ENCODE assay signal across 7 cellular contexts in the genomic region with DNA sequence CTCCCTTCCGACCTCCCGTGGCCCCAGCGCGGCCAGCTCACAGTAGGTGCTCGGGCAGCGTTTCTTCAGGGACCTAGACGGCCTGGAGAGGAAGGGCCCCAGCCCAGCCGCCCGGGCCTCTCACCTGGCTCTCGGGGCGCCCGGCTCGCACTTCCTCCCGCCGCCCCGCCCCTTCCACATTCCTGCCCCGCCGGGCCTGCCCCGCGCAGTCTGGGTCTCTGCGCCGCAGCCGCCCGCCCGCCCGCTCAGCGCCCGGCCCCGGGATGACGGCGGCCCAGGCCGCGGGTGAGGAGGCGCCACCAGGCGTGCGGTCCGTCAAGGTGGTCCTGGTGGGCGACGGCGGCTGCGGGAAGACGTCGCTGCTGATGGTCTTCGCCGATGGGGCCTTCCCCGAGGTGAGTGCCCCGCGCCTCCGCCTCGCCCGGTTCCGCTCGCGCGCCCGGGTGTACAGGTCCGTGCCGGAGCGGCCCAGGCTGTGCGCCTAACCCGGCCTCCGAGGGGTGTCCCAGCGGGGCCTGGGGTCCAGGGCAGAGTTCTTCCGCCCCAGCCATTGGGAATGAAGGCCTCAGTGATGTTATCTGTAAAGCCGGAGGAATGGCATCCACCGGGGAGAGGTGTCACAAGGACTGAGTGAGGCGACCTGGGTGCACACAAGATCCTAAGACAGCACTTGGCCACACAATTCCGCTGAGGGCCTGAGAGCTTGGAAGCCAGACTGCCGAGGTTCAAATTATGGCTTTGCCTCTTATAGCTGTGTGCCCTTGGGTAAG. TPM values are rescaled to one million over a fixed set of nuclear protein-coding genes. Genes with fewer than 3 reads are reported as not detected.
DNase-seq lines count a peak whose midpoint lies in the region; ATAC-seq and TF ChIP-seq lines count a peak whose summit lies in the region.

A gene with protein sequence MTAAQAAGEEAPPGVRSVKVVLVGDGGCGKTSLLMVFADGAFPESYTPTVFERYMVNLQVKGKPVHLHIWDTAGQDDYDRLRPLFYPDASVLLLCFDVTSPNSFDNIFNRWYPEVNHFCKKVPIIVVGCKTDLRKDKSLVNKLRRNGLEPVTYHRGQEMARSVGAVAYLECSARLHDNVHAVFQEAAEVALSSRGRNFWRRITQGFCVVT (plus strand): TSS at position 208 of the 770 bp plus-strand sequence. CDS start 56 bp downstream, at position 264.

- 7% methylated on average over 26 of the region's 69 CpGs for WGBS in prostate gland

- DNase-seq in HuH-7.5 (ENCODE audit: low spot score) (peak; percentile 100), Right ventricle myocardium inferior (ENCODE audit: missing footprints) (peak; percentile 74), prostate gland (ENCODE audit: low spot score) (peak; percentile 54), Kasumi-1 (lab: John Stamatoyannopoulos, UW) (no peak), NCI-H1417 (lab: John Stamatoyannopoulos, UW) (no peak)
- DNase-seq in activated effector memory CD4-positive, alpha-beta T cell treated with anti-CD3 and anti-CD28 coated beads, Interleukin-2, amount 50 U/mL, for 16 hours: peak; percentile 69

- H3K4me1 ChIP-seq in prostate gland (replicated peaks): peaks cover 12% of the 10 kb centered on the region

- H3K4me3 ChIP-seq in prostate gland: peak within 1 kb of the TSS; percentile 55 to 56

- TF ChIP-seq CTCF in prostate gland (IDR thresholded peaks at IDR 0.05): no peak

- no peaks in the 10 kb centered on the region for H3K27me3 ChIP-seq in prostate gland (replicated peaks; ENCODE audit: insufficient read depth)

- H3K9me3 ChIP-seq in prostate gland: no peaks in the 10 kb centered on the region

- TF ChIP-seq POLR2A in prostate gland (IDR thresholded peaks at IDR 0.05): peak; percentile 53

- intact Hi-C loops in Right ventricle myocardium inferior (cut with DNase I) (no loop called here), prostate gland (cut with DNase I) (no loop called here)

- ATAC-seq in Right ventricle myocardium inferior (peak; percentile 53), GM19035 (IDR thresholded peaks at IDR 0.05; ENCODE audit: unreplicated experiment) (no peak)

- peak within 1 kb of the TSS; percentile 66 for H3K27ac ChIP-seq in prostate gland

- no peaks in the 10 kb centered on the region for H3K36me3 ChIP-seq in prostate gland

RNA-seq across cellular contexts. Expression of the gene that starts here (rescaled TPM):
- total RNA-seq in Right ventricle myocardium inferior (62.5 TPM), prostate gland (10 to 100 TPM; 26.2 to 69.5 TPM)

Comparison
In these comparisons a context has a peak if more than half of its experiments do, and no peak if none do; other contexts are left out.
1. DNase-seq: peak in HuH-7.5 (single experiment), activated effector memory CD4-positive, alpha-beta T cell treated with anti-CD3 and anti-CD28 coated beads, Interleukin-2, amount 50 U/mL, for 16 hours (single experiment), Right ventricle myocardium inferior (single experiment) and prostate gland (single experiment); none in Kasumi-1 (0 of 2) and NCI-H1417 (0 of 3).